ENCODE assay signal across 13 cellular contexts in the genomic region with DNA sequence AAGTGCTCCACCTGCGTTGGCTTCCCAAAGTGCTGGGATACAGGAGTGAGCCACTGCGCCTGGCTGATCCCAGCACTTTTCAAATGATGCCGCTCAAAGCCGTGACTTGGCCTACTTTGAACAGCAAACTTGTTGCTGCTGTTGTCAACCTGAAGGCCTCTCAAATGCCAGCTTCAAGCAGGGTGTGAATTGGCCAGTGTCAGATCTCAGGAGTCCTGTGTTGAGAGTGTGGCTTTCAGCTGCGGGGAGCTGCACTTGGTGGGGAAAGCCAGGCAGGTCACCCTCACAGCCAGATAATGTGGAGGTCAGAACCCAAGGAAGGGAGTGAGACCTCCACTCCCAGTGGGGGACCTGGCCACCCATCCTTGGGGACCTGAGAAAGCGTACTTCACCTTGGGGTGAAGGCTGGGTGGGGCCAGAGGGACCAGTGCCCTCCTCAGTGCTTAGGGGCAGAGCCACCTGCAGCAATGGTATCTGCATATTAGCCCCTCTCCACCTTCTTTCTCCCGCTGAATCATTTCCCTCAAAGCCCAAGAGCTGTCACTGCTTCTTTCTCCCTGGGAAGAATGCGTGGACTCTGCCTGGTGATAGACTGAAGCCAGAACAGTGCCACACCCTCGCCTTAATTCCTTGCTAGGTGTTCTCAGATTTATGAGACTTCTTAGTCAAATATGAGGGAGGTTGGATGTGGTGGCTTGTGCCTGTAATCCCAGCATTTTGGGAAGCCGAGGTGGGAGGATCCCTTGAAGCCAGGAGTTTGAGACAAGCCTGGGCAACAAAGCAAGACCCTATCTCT.
"Had no signal": no experiment of that assay in that cellular context is flagged by ENCODE, and none has a peak within 500 bp of the region (broad histone marks: within the 10 kb centered on the region; RNA-seq: fewer than 3 reads in every experiment).

No MANE protein-coding gene starts in this region.

- H3K4me3 Mint-ChIP-seq: activated CD4-positive, alpha-beta T cell treated with anti-CD3 and anti-CD28 coated beads, Interleukin-2, amount 10 ng/mL, durations not matched to agents 7 days and 5 days; mesothelial cell of epicardium had no signal

- H3K9me3 ChIP-seq: gastroesophageal sphincter, neutrophil, SJSA1, thyroid gland had no signal

- H3K4me1 ChIP-seq: SJSA1, thyroid gland had no signal

- H3K4me2 ChIP-seq: smooth muscle cell had no signal

- H3K27ac Mint-ChIP-seq: activated CD4-positive, alpha-beta T cell treated with anti-CD3 and anti-CD28 coated beads, Interleukin-2, amount 10 ng/mL, durations not matched to agents 7 days and 5 days; mesothelial cell of epicardium had no signal

- DNase-seq: activated CD4-positive, alpha-beta T cell treated with anti-CD3 and anti-CD28 coated beads, Interleukin-2, amount 10 ng/mL, durations not matched to agents 7 days and 5 days; activated naive CD4-positive, alpha-beta T cell treated with anti-CD3 and anti-CD28 coated beads, Interleukin-2, amount 50 U/mL, for 16 hours; brain microvascular endothelial cell; kidney glomerular epithelial cell; right cardiac atrium; T-helper 9 cell; thyroid gland had no signal

- H3K27ac ChIP-seq: brain microvascular endothelial cell, gastroesophageal sphincter, neutrophil, SJSA1, thyroid gland, VCaP had no signal

- H3K27me3 ChIP-seq: brain microvascular endothelial cell, gastroesophageal sphincter, neutrophil, SJSA1, thyroid gland had no signal

- H3K4me3 ChIP-seq: gastroesophageal sphincter, SJSA1, smooth muscle cell, thyroid gland had no signal

- H3K27me3 Mint-ChIP-seq: activated CD4-positive, alpha-beta T cell treated with anti-CD3 and anti-CD28 coated beads, Interleukin-2, amount 10 ng/mL, durations not matched to agents 7 days and 5 days had no signal

- H3K9me3 Mint-ChIP-seq: activated CD4-positive, alpha-beta T cell treated with anti-CD3 and anti-CD28 coated beads, Interleukin-2, amount 10 ng/mL, durations not matched to agents 7 days and 5 days; mesothelial cell of epicardium had no signal

- ATAC-seq: gastroesophageal sphincter, right cardiac atrium had no signal
